In the genomic region with DNA sequence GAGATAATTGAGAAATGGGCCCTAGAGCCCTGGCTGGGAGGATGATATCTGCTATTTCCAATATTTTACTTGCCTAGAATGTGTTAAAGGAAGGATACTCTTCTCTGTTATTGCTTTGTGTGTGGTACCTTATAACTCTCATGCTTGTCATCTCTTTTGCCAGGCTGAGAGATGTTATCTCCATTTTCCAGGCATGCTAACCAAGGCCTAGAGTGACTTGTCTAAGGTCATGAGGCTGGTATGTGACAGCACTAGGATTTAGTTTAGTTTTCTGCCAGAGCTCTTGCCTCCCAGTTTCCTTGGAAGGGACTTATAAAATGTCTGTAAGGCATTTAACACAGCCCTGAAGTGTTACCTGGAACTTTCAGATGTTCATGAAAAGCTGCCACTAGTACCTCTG, we compare ENCODE assay signal across 8 cellular contexts. TPM values are rescaled to one million over a fixed set of nuclear protein-coding genes. Genes with fewer than 3 reads are reported as not detected.
DNase-seq lines count a peak whose midpoint lies in the region; ATAC-seq and TF ChIP-seq lines count a peak whose summit lies in the region.

No MANE protein-coding gene starts in this region.

- no peak for TF ChIP-seq CTCF in RWPE2 (IDR thresholded peaks at IDR 0.05; ENCODE audit: poor library complexity, severe bottlenecking)
- no peak for TF ChIP-seq CTCF in epithelial cell of proximal tubule (conservative IDR thresholded peaks at IDR 0.05; ENCODE audit: low read depth, low read length)
- TF ChIP-seq CTCF in prostate gland (IDR thresholded peaks at IDR 0.05) = no peak

- intact Hi-C loops in prostate gland (cut with DNase I) = loop anchor here (5.0 to 10.0 kb wide), 2 partner anchors 155 to 622 kb away; partner anchors contain the start of genes PML, STOML1 and UBL7

- peak overlapping the region; percentile 70 for H3K4me3 ChIP-seq in RWPE2 (ENCODE audit: severe bottlenecking)
- peak overlapping the region; percentile 100 for H3K4me3 ChIP-seq in epithelial cell of proximal tubule (ENCODE audit: low read depth, low read length)
- peak overlapping the region; percentile 98 to 100 for H3K4me3 ChIP-seq in prostate gland

- H3K27me3 ChIP-seq in RWPE2 (ENCODE audit: insufficient read depth, poor library complexity, severe bottlenecking) (no peaks in the 10 kb centered on the region), prostate gland (replicated peaks; ENCODE audit: insufficient read depth) (no peaks in the 10 kb centered on the region)

- H3K4me1 ChIP-seq in RWPE2 (ENCODE audit: insufficient read depth, poor library complexity, severe bottlenecking) = peaks cover 8% of the 10 kb centered on the region
- H3K4me1 ChIP-seq in prostate gland (replicated peaks) = peaks cover 19% of the 10 kb centered on the region

- no peaks in the 10 kb centered on the region for H3K9me3 ChIP-seq in RWPE2 (ENCODE audit: severe bottlenecking)
- no peaks in the 10 kb centered on the region for H3K9me3 ChIP-seq in prostate gland

- peak; percentile 39 for DNase-seq in EH (ENCODE audit: low read depth)
- no peak for DNase-seq in RWPE2 (ENCODE audit: low spot score)
- DNase-seq in epithelial cell of proximal tubule (ENCODE audit: low read depth) = no peak
- DNase-seq in prostate gland (ENCODE audit: low spot score) = no peak
- DNase-seq in T-helper 9 cell = no peak
- DNase-seq in NCI-H1436 (lab: John Stamatoyannopoulos, UW) = no peak
- no peak for DNase-seq in HT-29 (ENCODE audit: low spot score)
- no peak for DNase-seq in SW 1271 (lab: John Stamatoyannopoulos, UW)

- H3K36me3 ChIP-seq in RWPE2 (ENCODE audit: low read depth) (peaks cover 33% of the 10 kb centered on the region), prostate gland (peaks cover 2 to 9% of the 10 kb centered on the region in 2 donors)

- ATAC-seq in RWPE2 (ENCODE audit: low read depth) = no peak

- H3K27ac ChIP-seq in RWPE2 (ENCODE audit: poor library complexity, severe bottlenecking) (peak overlapping the region; percentile 73), prostate gland (peak overlapping the region; percentile 95 to 96)

- TF ChIP-seq POLR2A in prostate gland (IDR thresholded peaks at IDR 0.05) = no peak

RNA-seq across cellular contexts. Expression of gene CLK3, which starts 1.4 kb away (rescaled TPM):
- total RNA-seq in epithelial cell of proximal tubule = 82.6 and 102 TPM in 2 replicates
- total RNA-seq in prostate gland = 100 to 1,000 TPM; 140 to 180 TPM
- 94.7 and 115 TPM in 2 replicates for total RNA-seq in HT-29 (2014; rRNA removed; shearing (Covaris generic))
